Comparison of ENCODE assay signal across 19 cellular contexts in the genomic region with DNA sequence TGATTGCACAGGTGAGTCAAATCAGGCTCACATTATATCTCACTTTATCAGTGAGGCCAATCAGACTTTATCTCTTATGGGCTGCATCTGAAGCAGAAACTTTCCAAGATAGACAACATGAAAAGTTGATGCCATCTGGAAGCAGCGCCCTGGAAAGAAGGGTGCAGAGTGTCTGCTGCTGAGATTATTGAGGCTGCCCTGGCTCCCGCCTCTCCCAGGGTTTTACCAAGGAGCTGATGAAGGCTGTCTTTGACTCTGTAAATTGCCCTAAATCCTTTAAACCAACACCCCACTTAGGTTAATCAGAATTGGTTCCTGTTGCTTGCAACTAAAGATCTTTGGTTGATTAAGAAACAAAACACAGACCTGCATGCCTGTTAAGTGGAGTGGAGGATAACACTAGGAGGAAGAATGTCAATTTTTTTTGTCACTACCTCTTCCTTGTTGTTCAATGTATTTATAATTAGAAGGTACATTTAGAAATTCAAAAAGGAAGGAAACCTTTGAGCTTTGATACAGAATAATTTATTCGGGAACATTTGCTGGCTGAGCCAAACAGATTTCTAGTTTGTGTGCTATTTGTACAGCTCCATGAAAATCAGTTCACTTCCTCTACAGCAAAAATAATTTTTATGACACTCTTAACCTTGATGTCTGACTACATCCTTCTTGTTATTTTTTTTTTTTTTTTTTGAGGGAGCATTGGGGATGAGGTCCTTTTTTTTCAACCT.
DNase-seq lines count a peak whose midpoint lies in the region; ATAC-seq and TF ChIP-seq lines count a peak whose summit lies in the region.
"Had no signal": no experiment of that assay in that cellular context is flagged by ENCODE, and none has a peak within 500 bp of the region (broad histone marks: within the 10 kb centered on the region; RNA-seq: fewer than 3 reads in every experiment).

No MANE protein-coding gene starts in this region.

- no TSS peak for BruUV-seq in IMR-90 (replicated peaks; lab: Mats Ljungman, UMichigan)

- H4K91ac ChIP-seq in IMR-90 (ENCODE audit: insufficient read depth, low read depth, low read length): no peak overlapping the region

- in situ Hi-C loops in IMR-90 (cut with MboI; ENCODE audit: low sequenced_read_pairs): no loop called here

- intact Hi-C loops in IMR-90 (cut with micrococcal nuclease): no loop called here
- intact Hi-C loops in tibial artery (cut with DNase I; ENCODE audit: low total_unique reads): no loop called here

- no peak overlapping the region for H3K4ac ChIP-seq in IMR-90 (ENCODE audit: low read depth, low read length)

- no peak for ATAC-seq in IMR-90 (ENCODE audit: low read depth)

- no peaks in the 10 kb centered on the region for H3K79me1 ChIP-seq in IMR-90 (ENCODE audit: low read depth in 1 of 2, low read length in 2 of 2)

- no peak overlapping the region for H3K23ac ChIP-seq in IMR-90 (ENCODE audit: low read depth, low read length)

- no peak for TF ChIP-seq POLR2A in IMR-90 (IDR thresholded peaks at IDR 0.05; ENCODE audit: low read depth, low read length)

- no peaks in the 10 kb centered on the region for H3K79me2 ChIP-seq in hepatocyte

- H3K27ac ChIP-seq in IMR-90 (ENCODE audit: insufficient read depth, low read length) (no peak overlapping the region), hepatocyte (peak overlapping the region; percentile 42), tibial artery (no peak overlapping the region)
- H3K27ac ChIP-seq: KMS-11 had no signal

- H3K9ac ChIP-seq in IMR-90 (ENCODE audit: low read depth, low read length) (no peak overlapping the region), skeletal muscle satellite cell (ENCODE audit: low read depth, low read length) (no peak overlapping the region)
- H3K9ac ChIP-seq: KMS-11, SK-N-SH had no signal

- no CpG with 5 or more reads among the region's 3 CpGs for WGBS in IMR-90 (ENCODE audit: extremely low coverage in 2 of 2, insufficient read length in 1 of 2), 2 experiments
- WGBS in hepatocyte (ENCODE audit: low lambda C conversion rate, missing lambda C conversion rate): 70% methylated on average over 3 of the region's 3 CpGs

- no peak overlapping the region for H3K18ac ChIP-seq in IMR-90 (ENCODE audit: low read depth, low read length)

- no peak overlapping the region for H3K56ac ChIP-seq in IMR-90 (ENCODE audit: extremely low read depth, insufficient read depth, low read length)

- H2BK20ac ChIP-seq in IMR-90 (ENCODE audit: low read depth, low read length): peak overlapping the region; percentile 14; the same call in 1 of the 2 replicates

- TF ChIP-seq CTCF in IMR-90 (conservative IDR thresholded peaks at IDR 0.05; ENCODE audit: low read depth, low read length): no peak
- TF ChIP-seq CTCF in hepatocyte (IDR thresholded peaks at IDR 0.05; ENCODE audit: poor library complexity): no peak
- TF ChIP-seq CTCF in tibial artery (IDR thresholded peaks at IDR 0.05): no peak

- CTCF ChIA-PET in IMR-90 (lab: Yijun Ruan, JAX): interaction anchor here (0.5 kb wide), 1 partner anchor 217 kb away, joined by 3 read pairs; no protein-coding TSS in a partner anchor

- H3K4me1 ChIP-seq in IMR-90 (ENCODE audit: control insufficient read depth, insufficient read depth, low read length) (peaks cover 20% of the 10 kb centered on the region), hepatocyte (ENCODE audit: insufficient read depth) (peaks cover 23% of the 10 kb centered on the region), skeletal muscle satellite cell (ENCODE audit: control insufficient read depth, insufficient read depth, low read length) (peaks cover 61% of the 10 kb centered on the region), tibial artery (no peaks in the 10 kb centered on the region)

- H3K9me3 ChIP-seq in IMR-90 (ENCODE audit: control insufficient read depth, insufficient read depth, low read length) (no peaks in the 10 kb centered on the region), hepatocyte (ENCODE audit: low read depth) (no peaks in the 10 kb centered on the region), skeletal muscle satellite cell (replicated peaks; ENCODE audit: low read length) (no peaks in the 10 kb centered on the region), tibial artery (no peaks in the 10 kb centered on the region)
- H3K9me3 ChIP-seq: Caco-2, MG63, SK-N-SH had no signal

- H3K9me1 ChIP-seq in IMR-90 (ENCODE audit: insufficient read depth, low read length): peaks cover 7% of the 10 kb centered on the region

- H3K36me3 ChIP-seq in IMR-90 (ENCODE audit: control insufficient read depth, insufficient read depth, low read length) (no peaks in the 10 kb centered on the region), hepatocyte (replicated peaks; ENCODE audit: insufficient read depth, low read depth) (no peaks in the 10 kb centered on the region), skeletal muscle satellite cell (ENCODE audit: insufficient read depth, low read length) (no peaks in the 10 kb centered on the region), tibial artery (no peaks in the 10 kb centered on the region)
- H3K36me3 ChIP-seq: MG63 had no signal

- H2AFZ ChIP-seq in IMR-90 (replicated peaks; ENCODE audit: low read length, poor library complexity): no peak overlapping the region
- H2AFZ ChIP-seq in hepatocyte: no peak overlapping the region

- H3K27me3 ChIP-seq in IMR-90 (ENCODE audit: control insufficient read depth, insufficient read depth, low read length): no peaks in the 10 kb centered on the region
- no peaks in the 10 kb centered on the region for H3K27me3 ChIP-seq in hepatocyte
- no peaks in the 10 kb centered on the region for H3K27me3 ChIP-seq in skeletal muscle satellite cell (ENCODE audit: control insufficient read depth, insufficient read depth, low read length)
- no peaks in the 10 kb centered on the region for H3K27me3 ChIP-seq in tibial artery
- H3K27me3 ChIP-seq: MG63 had no signal

- DNase-seq in NCI-H82 (lab: John Stamatoyannopoulos, UW) (peak; percentile 32), NCI-H82 treated with DMSO at 0.1 percent for 48 hours (lab: John Stamatoyannopoulos, UW; ENCODE audit: unreplicated experiment) (no peak), IMR-90 (no peak), hepatocyte (ENCODE audit: low spot score) (no peak), tibial artery (no peak), LoVo (ENCODE audit: low spot score) (no peak), NCI-H1092 (lab: John Stamatoyannopoulos, UW) (no peak)
- DNase-seq: 8988T; Caco-2; CD4-positive, alpha-beta T cell; DMS79; NCI-H1092 treated with DMSO at 0.1 percent for 48 hours; NCI-H146; NCI-H2081 treated with DMSO at 0.1 percent for 48 hours; SHP77; SK-N-SH had no signal

- dilution Hi-C loops in IMR-90 (cut with HindIII; ENCODE audit: low sequenced_read_pairs, unreplicated experiment): no loop called here

- TF ChIP-seq RAD21 in IMR-90 (IDR thresholded peaks at IDR 0.05; ENCODE audit: low read length): no peak

- POLR2A ChIA-PET in IMR-90 (lab: Charles Lee; ENCODE audit: unreplicated experiment): no interaction called here

- H3K4me2 ChIP-seq in IMR-90 (ENCODE audit: low read depth, low read length): no peak overlapping the region
- H3K4me2 ChIP-seq in hepatocyte: no peak overlapping the region
- H3K4me2 ChIP-seq in skeletal muscle satellite cell (ENCODE audit: low read length): peak overlapping the region; percentile 34
- H3K4me2 ChIP-seq: KMS-11, SK-N-SH had no signal

- no peak overlapping the region for H4K8ac ChIP-seq in IMR-90 (ENCODE audit: low read depth in 2 of 2, low read length in 2 of 2)

- no peak overlapping the region for H2BK5ac ChIP-seq in IMR-90 (ENCODE audit: low read depth, low read length, poor library complexity, severe bottlenecking)

- no peak overlapping the region for H2AK9ac ChIP-seq in IMR-90 (replicated peaks; ENCODE audit: low read depth, low read length, poor library complexity)

- no peak overlapping the region for H3K14ac ChIP-seq in IMR-90 (replicated peaks; ENCODE audit: low read depth, low read length)

- H4K20me1 ChIP-seq in IMR-90 (ENCODE audit: insufficient read depth, low read length): no peaks in the 10 kb centered on the region
- no peaks in the 10 kb centered on the region for H4K20me1 ChIP-seq in hepatocyte (ENCODE audit: insufficient read depth, poor library complexity, severe bottlenecking)

- no peak overlapping the region for H3K4me3 ChIP-seq in IMR-90 (ENCODE audit: insufficient read depth, low read depth, low read length)
- H3K4me3 ChIP-seq in hepatocyte: no peak overlapping the region
- no peak overlapping the region for H3K4me3 ChIP-seq in skeletal muscle satellite cell (ENCODE audit: low read length)
- no peak overlapping the region for H3K4me3 ChIP-seq in tibial artery
- H3K4me3 ChIP-seq: MG63 had no signal

- H4K5ac ChIP-seq in IMR-90 (ENCODE audit: low read depth, low read length): no peak overlapping the region

- H2BK120ac ChIP-seq in IMR-90 (ENCODE audit: low read depth, low read length): peak overlapping the region; percentile 26; the same call in 1 of the 2 replicates

- H2BK15ac ChIP-seq in IMR-90 (ENCODE audit: low read depth, low read length): no peak overlapping the region

- H3K9me2 ChIP-seq in hepatocyte (replicated peaks; ENCODE audit: insufficient read depth): no peaks in the 10 kb centered on the region
- H3K9me2 ChIP-seq: SK-N-SH had no signal

- no peak overlapping the region; the same call in 1 of the 2 replicates for H2AK5ac ChIP-seq in IMR-90 (ENCODE audit: low read depth, low read length)

TF ChIP-seq in IMR-90, 13 proteins besides CTCF, POLR2A, EP300 and RAD21 (continues in another document):
- no peak for TF ChIP-seq MAFK (IDR thresholded peaks at IDR 0.05; ENCODE audit: low read depth, low read length)
- no peak for TF ChIP-seq RFX5 (IDR thresholded peaks at IDR 0.05; ENCODE audit: low read depth, low read length)
- no peak for TF ChIP-seq CHD1 (IDR thresholded peaks at IDR 0.05; ENCODE audit: low read depth, low read length)
- no peak for TF ChIP-seq BHLHE40 (IDR thresholded peaks at IDR 0.05; ENCODE audit: low read depth, low read length)
- no peak for TF ChIP-seq FOS (IDR thresholded peaks at IDR 0.05; ENCODE audit: low read depth, low read length)
- TF ChIP-seq CEBPB (IDR thresholded peaks at IDR 0.05; ENCODE audit: low read depth, low read length): no peak
- no peak for TF ChIP-seq RCOR1 (IDR thresholded peaks at IDR 0.05; ENCODE audit: insufficient replicate concordance, low read length)
- no peak for TF ChIP-seq ELK1 (IDR thresholded peaks at IDR 0.05; ENCODE audit: borderline replicate concordance, low read depth, low read length)
- no peak for TF ChIP-seq NFE2L2 (IDR thresholded peaks at IDR 0.05; ENCODE audit: low read depth, low read length)
